21 cellular contexts compared by ENCODE assay signal in genomic region chr5:1722877-1723276, GRCh38.
DNase-seq lines count a peak whose midpoint lies in the region; ATAC-seq and TF ChIP-seq lines count a peak whose summit lies in the region.
"Had no signal": no experiment of that assay in that cellular context is flagged by ENCODE, and none has a peak within 500 bp of the region (broad histone marks: within the 10 kb centered on the region; RNA-seq: fewer than 3 reads in every experiment).

No MANE protein-coding gene starts in this region.

- H3K27me3 ChIP-seq in testis, result no peaks in the 10 kb centered on the region
- H3K27me3 ChIP-seq: BLaER1 treated with 17β-estradiol and CSF1 and Interleukin-3, amounts not matched to agents 10 nM and 100 nM had no signal

- no peak for TF ChIP-seq POLR2A in testis (IDR thresholded peaks at IDR 0.05)

- POLR2A ChIA-PET in activated CD8-positive, alpha-beta T cell treated with anti-CD3 and anti-CD28 coated beads, Interleukin-2, amount 10 ng/mL, durations not matched to agents 7 days and 5 days (lab: Charles Lee), result no interaction called here

- no peaks in the 10 kb centered on the region for H3K9me3 ChIP-seq in testis

- peaks cover 2% of the 10 kb centered on the region for H3K4me1 Mint-ChIP-seq in activated CD8-positive, alpha-beta T cell treated with anti-CD3 and anti-CD28 coated beads, Interleukin-2, amount 10 ng/mL, durations not matched to agents 7 days and 5 days (ENCODE audit: low read depth)

- H3K36me3 Mint-ChIP-seq in activated CD8-positive, alpha-beta T cell treated with anti-CD3 and anti-CD28 coated beads, Interleukin-2, amount 10 ng/mL, durations not matched to agents 7 days and 5 days (ENCODE audit: low read depth), result no peaks in the 10 kb centered on the region
- H3K36me3 Mint-ChIP-seq: CD8-positive, alpha-beta T cell had no signal

- peaks cover 9% of the 10 kb centered on the region for H3K27me3 Mint-ChIP-seq in activated CD8-positive, alpha-beta T cell treated with anti-CD3 and anti-CD28 coated beads, Interleukin-2, amount 10 ng/mL, durations not matched to agents 7 days and 5 days (ENCODE audit: low read depth)

- no peak for TF ChIP-seq CTCF in testis (IDR thresholded peaks at IDR 0.05)

- no peak overlapping the region for H3K4me3 Mint-ChIP-seq in activated CD8-positive, alpha-beta T cell treated with anti-CD3 and anti-CD28 coated beads, Interleukin-2, amount 10 ng/mL, durations not matched to agents 7 days and 5 days
- H3K4me3 Mint-ChIP-seq: CD8-positive, alpha-beta T cell had no signal

- H3K27ac Mint-ChIP-seq in activated CD8-positive, alpha-beta T cell treated with anti-CD3 and anti-CD28 coated beads, Interleukin-2, amount 10 ng/mL, durations not matched to agents 7 days and 5 days, result no peak overlapping the region
- H3K27ac Mint-ChIP-seq: CD8-positive, alpha-beta T cell had no signal

- CTCF ChIA-PET in activated CD8-positive, alpha-beta T cell treated with anti-CD3 and anti-CD28 coated beads, Interleukin-2, amount 10 ng/mL, durations not matched to agents 7 days and 5 days (lab: Charles Lee), result no interaction called here

- peaks cover 13% of the 10 kb centered on the region for H3K9me3 Mint-ChIP-seq in activated CD8-positive, alpha-beta T cell treated with anti-CD3 and anti-CD28 coated beads, Interleukin-2, amount 10 ng/mL, durations not matched to agents 7 days and 5 days (ENCODE audit: insufficient read depth)

- intact Hi-C loops in testis (cut with DNase I; ENCODE audit: low total_unique reads), result no loop called here

- WGBS in testis, 2 donors, result 84 to 92% methylated on average over 13 of the region's 13 CpGs

- ATAC-seq in GM18909 (IDR thresholded peaks at IDR 0.05; ENCODE audit: poor library complexity, unreplicated experiment), result no peak
- no peak for ATAC-seq in activated CD8-positive, alpha-beta T cell treated with anti-CD3 and anti-CD28 coated beads, Interleukin-2, amount 10 ng/mL, durations not matched to agents 7 days and 5 days
- ATAC-seq: CD8-positive, alpha-beta T cell; HCT116 had no signal

- H3K36me3 ChIP-seq in testis (ENCODE audit: low read depth, missing control alignments), result no peaks in the 10 kb centered on the region
- H3K36me3 ChIP-seq: BLaER1 treated with 17β-estradiol and CSF1 and Interleukin-3, amounts not matched to agents 10 nM and 100 nM had no signal

- H3K27ac ChIP-seq in testis, result no peak overlapping the region
- H3K27ac ChIP-seq: 22Rv1; BLaER1 treated with 17β-estradiol and CSF1 and Interleukin-3, amounts not matched to agents 10 nM and 100 nM had no signal

- DNase-seq in activated CD8-positive, alpha-beta memory T cell treated with anti-CD3 and anti-CD28 coated beads for 24 hours, result peak; percentile 15
- no peak for DNase-seq in activated CD8-positive, alpha-beta memory T cell treated with anti-CD3 and anti-CD28 coated beads, Interleukin-2, amount 50 U/mL, for 48 hours
- DNase-seq in ecto neural progenitor cell (ENCODE audit: low spot score) (peak; percentile 31), mesenteric fat pad (ENCODE audit: low spot score) (peak; percentile 81), testis (peak; percentile 4), NAMALWA (ENCODE audit: low spot score) (no peak)
- no peak for DNase-seq in activated CD8-positive, alpha-beta T cell treated with anti-CD3 and anti-CD28 coated beads, Interleukin-2, amount 10 ng/mL, durations not matched to agents 7 days and 5 days
- DNase-seq: GOT3, KG1, NCI-H1105 treated with DMSO at 0.1 percent for 48 hours, NCI-H1694, NCI-H2081, NCI-H2171 treated with DMSO at 0.1 percent for 48 hours, NCI-H446, NCI-H526, Right ventricle myocardium superior had no signal

- H3K4me1 ChIP-seq in testis, result no peaks in the 10 kb centered on the region
- H3K4me1 ChIP-seq: BLaER1 treated with 17β-estradiol and CSF1 and Interleukin-3, amounts not matched to agents 10 nM and 100 nM had no signal

- H3K4me3 ChIP-seq in testis, result no peak overlapping the region
- H3K4me3 ChIP-seq: BLaER1 treated with 17β-estradiol and CSF1 and Interleukin-3, amounts not matched to agents 10 nM and 100 nM had no signal

Comparison
In these comparisons a context has a peak if more than half of its experiments do, and no peak if none do; other contexts are left out.
1. DNase-seq: peak in activated CD8-positive, alpha-beta memory T cell treated with anti-CD3 and anti-CD28 coated beads for 24 hours (single experiment), ecto neural progenitor cell (single experiment), mesenteric fat pad (single experiment) and testis (single experiment); none in activated CD8-positive, alpha-beta memory T cell treated with anti-CD3 and anti-CD28 coated beads, Interleukin-2, amount 50 U/mL, for 48 hours (single experiment), NAMALWA (single experiment) and activated CD8-positive, alpha-beta T cell treated with anti-CD3 and anti-CD28 coated beads, Interleukin-2, amount 10 ng/mL, durations not matched to agents 7 days and 5 days (single experiment).